In the genomic region with DNA sequence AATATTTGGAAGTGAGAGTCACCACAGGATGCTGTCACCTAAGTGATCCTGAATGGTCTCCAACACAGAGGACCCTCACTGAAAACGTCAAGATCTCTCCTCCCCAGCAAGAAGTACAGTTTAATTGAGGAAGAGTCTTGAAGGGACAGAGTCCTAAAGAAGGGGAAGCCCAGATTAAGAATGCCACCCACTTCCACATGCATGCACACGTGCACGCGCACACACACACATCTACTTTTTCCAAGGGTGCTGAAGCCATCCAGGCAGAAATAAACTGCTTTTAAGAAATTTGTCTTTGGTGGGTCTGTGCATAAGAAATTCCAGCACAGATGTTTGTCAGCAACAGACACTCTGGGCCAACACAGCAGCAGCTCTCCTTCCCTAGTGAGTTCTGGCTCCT, we compare ENCODE assay signal across 20 cellular contexts.
"Had no signal": no experiment of that assay in that cellular context is flagged by ENCODE, and none has a peak within 500 bp of the region (broad histone marks: within the 10 kb centered on the region; RNA-seq: fewer than 3 reads in every experiment).

No MANE protein-coding gene starts in this region.

- H3K4me3 ChIP-seq: adrenal gland, mucosa of descending colon, neural progenitor cell, psoas muscle, transverse colon had no signal

- DNase-seq: activated CD4-positive, alpha-beta T cell treated with anti-CD3 and anti-CD28 coated beads, Interleukin-2, amount 10 ng/mL, durations not matched to agents 7 days and 5 days; activated CD8-positive, alpha-beta memory T cell treated with anti-CD3 and anti-CD28 coated beads, Interleukin-2, amount 50 U/mL, for 48 hours; activated effector memory CD4-positive, alpha-beta T cell treated with Interleukin-2 at 50 U/mL for 16 hours; activated naive CD4-positive, alpha-beta T cell treated with anti-CD3 and anti-CD28 coated beads, Interleukin-2, amount 10 ng/mL, durations not matched to agents 7 days and 5 days; activated T-cell treated with anti-CD3 and anti-CD28 coated beads, Interleukin-2, amount 50 U/mL, for 48 hours; foreskin keratinocyte; glutamatergic neuron; hippocampal formation; left colon; mucosa of descending colon; naive thymus-derived CD4-positive, alpha-beta T cell; small intestine; stimulated activated CD4-positive, alpha-beta T cell treated with anti-CD3 and anti-CD28 coated beads, Interleukin-15, amount 100 ng/mL, for 24 hours; stimulated activated CD4-positive, alpha-beta T cell treated with anti-CD3 and anti-CD28 coated beads, Interleukin-2, amount 100 ng/mL, for 48 hours; T1000; transverse colon had no signal

- FAIRE-seq: islet of Langerhans, small intestine had no signal

- H2AFZ ChIP-seq: neural progenitor cell had no signal

- H3K4me1 ChIP-seq: adrenal gland, foreskin keratinocyte, neural progenitor cell, psoas muscle, transverse colon had no signal

- ATAC-seq: foreskin keratinocyte; left colon; naive thymus-derived CD4-positive, alpha-beta T cell had no signal

- H3K9me3 ChIP-seq: mucosa of descending colon, psoas muscle, transverse colon had no signal

- H3K27me3 ChIP-seq: adrenal gland, foreskin keratinocyte, neural progenitor cell, transverse colon had no signal

- H3K27ac ChIP-seq: adrenal gland, foreskin keratinocyte, neural progenitor cell, psoas muscle, transverse colon had no signal

- H3K36me3 ChIP-seq: adrenal gland, neural progenitor cell, transverse colon had no signal

- H3K4me2 ChIP-seq: neural progenitor cell had no signal

- H3K9ac ChIP-seq: neural progenitor cell had no signal
